25 cellular contexts compared by ENCODE assay signal in the genomic region with DNA sequence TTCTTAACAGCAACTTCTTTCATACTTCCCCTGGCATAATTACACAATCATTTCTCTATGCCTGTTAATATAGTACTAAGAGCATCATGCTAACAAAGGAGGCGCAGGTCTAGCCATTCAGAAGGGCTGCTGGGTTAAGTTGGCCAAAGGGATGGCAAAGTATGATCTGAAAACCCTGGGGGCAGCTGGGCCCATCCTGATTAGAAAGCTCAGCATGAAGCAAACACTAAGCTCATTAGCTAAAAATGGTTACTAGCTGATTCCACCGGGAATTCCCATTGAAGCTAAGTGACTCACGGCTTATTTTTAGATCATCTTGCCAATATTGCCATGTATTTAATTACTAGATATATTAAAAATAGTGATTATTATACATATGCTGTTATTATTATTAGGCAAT. TPM values are rescaled to one million over a fixed set of nuclear protein-coding genes. Genes with fewer than 3 reads are reported as not detected.
DNase-seq lines count a peak whose midpoint lies in the region; TF ChIP-seq lines count a peak whose summit lies in the region.
"Had no signal": no experiment of that assay in that cellular context is flagged by ENCODE, and none has a peak within 500 bp of the region (broad histone marks: within the 10 kb centered on the region; RNA-seq: fewer than 3 reads in every experiment).

No MANE protein-coding gene starts in this region.

- no peaks in the 10 kb centered on the region for H3K36me3 Mint-ChIP-seq in MCF 10A (ENCODE audit: insufficient read depth, unreplicated experiment)
- H3K36me3 Mint-ChIP-seq in neural progenitor cell, result peaks cover 2% of the 10 kb centered on the region
- H3K36me3 Mint-ChIP-seq: IgD-negative memory B cell, mesothelial cell of epicardium had no signal

- H3K4me1 Mint-ChIP-seq in MCF 10A (ENCODE audit: insufficient read depth, unreplicated experiment), result no peaks in the 10 kb centered on the region
- peaks cover 45% of the 10 kb centered on the region for H3K4me1 Mint-ChIP-seq in neural progenitor cell
- H3K4me1 Mint-ChIP-seq: activated T-helper 17 cell treated with anti-CD3 and anti-CD28 coated beads, Interleukin-2, amount 50 U/mL, for 72 hours; central memory CD8-positive, alpha-beta T cell; IgD-negative memory B cell; mesothelial cell of epicardium had no signal

- no peak overlapping the region for H2AFZ ChIP-seq in mammary epithelial cell (ENCODE audit: low read depth, low read length)
- H2AFZ ChIP-seq in neural progenitor cell (replicated peaks), result no peak overlapping the region
- H2AFZ ChIP-seq in osteoblast (ENCODE audit: low read length), result no peak overlapping the region

- CTCF ChIA-PET in mammary epithelial cell (lab: Charles Lee; ENCODE audit: low non-redundant PET), result no interaction called here
- CTCF ChIA-PET in MCF 10A (lab: Yijun Ruan, JAX), result interaction anchor here (0.7 to 0.9 kb wide), 2 partner anchors 89 to 134 kb away, joined by 4 read pairs; no protein-coding TSS in a partner anchor

- H3K4me1 ChIP-seq in mammary epithelial cell (ENCODE audit: insufficient read depth, low read length) (no peaks in the 10 kb centered on the region), HUES48 (ENCODE audit: control insufficient read depth, insufficient read depth, low read length) (peaks cover 8% of the 10 kb centered on the region; the same call in 1 of the 2 replicates), neural progenitor cell (peaks cover 69% of the 10 kb centered on the region), tibial nerve (no peaks in the 10 kb centered on the region), osteoblast (ENCODE audit: insufficient read depth, low read length) (no peaks in the 10 kb centered on the region)
- H3K4me1 ChIP-seq: SJCRH30 had no signal

- H3K79me2 ChIP-seq in mammary epithelial cell (ENCODE audit: insufficient read depth, low read length), result no peaks in the 10 kb centered on the region
- no peaks in the 10 kb centered on the region for H3K79me2 ChIP-seq in neural progenitor cell (ENCODE audit: low read depth)
- H3K79me2 ChIP-seq in osteoblast (ENCODE audit: insufficient read depth, low read length), result no peaks in the 10 kb centered on the region

- H3K9ac ChIP-seq in mammary epithelial cell (ENCODE audit: insufficient read depth, low read length) (no peak overlapping the region), HUES48 (ENCODE audit: low read depth, low read length) (no peak overlapping the region), neural progenitor cell (no peak overlapping the region)

- H3K36me3 ChIP-seq in mammary epithelial cell (ENCODE audit: insufficient read depth, low read length) (no peaks in the 10 kb centered on the region), HUES48 (ENCODE audit: control insufficient read depth, insufficient read depth, low read length) (no peaks in the 10 kb centered on the region), neural progenitor cell (no peaks in the 10 kb centered on the region), tibial nerve (no peaks in the 10 kb centered on the region), osteoblast (ENCODE audit: insufficient read depth, low read length) (no peaks in the 10 kb centered on the region)
- H3K36me3 ChIP-seq: SJCRH30 had no signal

- H3K4me2 ChIP-seq in mammary epithelial cell (ENCODE audit: insufficient read depth, low read depth, low read length), result no peak overlapping the region
- H3K4me2 ChIP-seq in neural progenitor cell, result peak overlapping the region; percentile 45
- H3K4me2 ChIP-seq in osteoblast (ENCODE audit: insufficient read depth, low read length), result no peak overlapping the region

- POLR2A ChIA-PET in MCF 10A (lab: Yijun Ruan, JAX), result interaction anchor here (0.7 kb wide), 1 partner anchor 51 kb away, joined by 3 read pairs; no protein-coding TSS in a partner anchor

- H4K20me1 ChIP-seq in mammary epithelial cell (ENCODE audit: insufficient read depth, low read length), result no peaks in the 10 kb centered on the region
- no peaks in the 10 kb centered on the region for H4K20me1 ChIP-seq in neural progenitor cell (ENCODE audit: low read depth)
- no peaks in the 10 kb centered on the region for H4K20me1 ChIP-seq in osteoblast (ENCODE audit: insufficient read depth, low read length)

- dilution Hi-C loops in mammary epithelial cell (cut with HindIII; ENCODE audit: low sequenced_read_pairs), result no loop called here

- in situ Hi-C loops in mammary epithelial cell (cut with MboI; ENCODE audit: low sequenced_read_pairs in 2 of 2), result no loop called here

- TF ChIP-seq CTCF in mammary epithelial cell (conservative IDR thresholded peaks at IDR 0.05 in 1 of 2, IDR thresholded peaks at IDR 0.05 in 1 of 2; ENCODE audit: extremely low read depth in 1 of 2, insufficient read depth in 1 of 2, low read depth in 1 of 2, low read length in 2 of 2), result no peak
- no peak for TF ChIP-seq CTCF in MCF 10A (IDR thresholded peaks at IDR 0.05; ENCODE audit: unreplicated experiment)
- no peak for TF ChIP-seq CTCF in neural progenitor cell (IDR thresholded peaks at IDR 0.05)
- TF ChIP-seq CTCF in tibial nerve (IDR thresholded peaks at IDR 0.05), result no peak
- TF ChIP-seq CTCF in osteoblast (IDR thresholded peaks at IDR 0.05; ENCODE audit: extremely low read depth, low read depth, low read length), result no peak

- no peak overlapping the region for H3K27ac ChIP-seq in mammary epithelial cell (ENCODE audit: insufficient read depth, low read depth, low read length)
- peak overlapping the region; percentile 39 for H3K27ac ChIP-seq in HUES48 (ENCODE audit: low read depth, low read length)
- no peak overlapping the region for H3K27ac ChIP-seq in neural progenitor cell
- no peak overlapping the region for H3K27ac ChIP-seq in tibial nerve
- H3K27ac ChIP-seq in osteoblast (ENCODE audit: low read depth, low read length), result no peak overlapping the region
- H3K27ac ChIP-seq: SJCRH30 had no signal

- TF ChIP-seq POLR2A in tibial nerve (IDR thresholded peaks at IDR 0.05), result no peak

- no peak for TF ChIP-seq EP300 in tibial nerve (IDR thresholded peaks at IDR 0.05)

- H3K27ac Mint-ChIP-seq in MCF 10A (ENCODE audit: low read depth, unreplicated experiment) (no peak overlapping the region), neural progenitor cell (no peak overlapping the region)
- H3K27ac Mint-ChIP-seq: activated T-helper 17 cell treated with anti-CD3 and anti-CD28 coated beads, Interleukin-2, amount 50 U/mL, for 72 hours; CD4-positive, alpha-beta memory T cell; effector memory CD8-positive, alpha-beta T cell; IgD-negative memory B cell; mesothelial cell of epicardium; T-helper 2 cell treated with Interferon-gamma antibody and Interleukin-4, amounts not matched to agents 5 μg/mL and 100 μg/mL, for 36 hours had no signal

- intact Hi-C loops in mammary epithelial cell (cut with micrococcal nuclease) (no loop called here), MCF 10A (cut with micrococcal nuclease) (no loop called here)

- H3K4me3 ChIP-seq in mammary epithelial cell (replicated peaks in 1 of 3; ENCODE audit: insufficient read depth in 1 of 3, low read depth in 2 of 3, low read length in 3 of 3) (no peak overlapping the region), HUES48 (ENCODE audit: low read depth, low read length) (no peak overlapping the region), neural progenitor cell (no peak overlapping the region), tibial nerve (no peak overlapping the region), osteoblast (ENCODE audit: insufficient read depth, low read length) (no peak overlapping the region)
- H3K4me3 ChIP-seq: SJCRH30 had no signal

- peaks cover 4% of the 10 kb centered on the region for H3K9me3 ChIP-seq in mammary epithelial cell (replicated peaks; ENCODE audit: insufficient read depth, low read length)
- peaks cover 5% of the 10 kb centered on the region; the same call in 1 of the 2 replicates for H3K9me3 ChIP-seq in HUES48 (ENCODE audit: control insufficient read depth, insufficient read depth, low read length)
- no peaks in the 10 kb centered on the region for H3K9me3 ChIP-seq in neural progenitor cell (ENCODE audit: low read depth)
- H3K9me3 ChIP-seq in tibial nerve, result peaks cover 0 to 7% (median 0%) of the 10 kb centered on the region in 4 donors
- H3K9me3 ChIP-seq in osteoblast (ENCODE audit: low read depth, low read length), result no peaks in the 10 kb centered on the region
- H3K9me3 ChIP-seq: SJCRH30 had no signal

- no TSS peak for BruUV-seq in mammary epithelial cell (replicated peaks; lab: Mats Ljungman, UMichigan)
- BruUV-seq in MCF 10A (replicated peaks; lab: Mats Ljungman, UMichigan), result no TSS peak

- H3K27me3 ChIP-seq in mammary epithelial cell (ENCODE audit: insufficient read depth, low read length) (peaks cover 7% of the 10 kb centered on the region), HUES48 (ENCODE audit: control insufficient read depth, insufficient read depth, low read length) (no peaks in the 10 kb centered on the region), neural progenitor cell (no peaks in the 10 kb centered on the region), tibial nerve (no peaks in the 10 kb centered on the region), osteoblast (ENCODE audit: insufficient read depth, low read length) (peaks cover 3% of the 10 kb centered on the region)

- peaks cover 12% of the 10 kb centered on the region for H3F3A ChIP-seq in neural progenitor cell (ENCODE audit: low read depth)

- H3K27me3 Mint-ChIP-seq in MCF 10A (ENCODE audit: insufficient read depth, unreplicated experiment) (peaks cover 65% of the 10 kb centered on the region), neural progenitor cell (ENCODE audit: insufficient read depth, low read depth) (no peaks in the 10 kb centered on the region)

- DNase-seq in mammary epithelial cell, result peak; percentile 6
- DNase-seq in MCF 10A (ENCODE audit: unreplicated experiment), result no peak
- peak; percentile 41 for DNase-seq in dermis blood vessel endothelial cell
- DNase-seq in neural progenitor cell (ENCODE audit: low spot score), result peak; percentile 66
- DNase-seq in EL, result no peak
- DNase-seq in tibial nerve (ENCODE audit: low spot score in 2 of 2), result no peak
- DNase-seq in osteoblast (ENCODE audit: insufficient read length, low spot score, missing footprints), result no peak
- DNase-seq: amygdala; CD4-positive, alpha-beta memory T cell; DND-41; effector memory CD8-positive, alpha-beta T cell; HCEC 1CT; hypothalamus; kidney; NCI-H2029 treated with DMSO at 0.1 percent for 48 hours; SJCRH30; stimulated activated CD4-positive, alpha-beta T cell treated with anti-CD3 and anti-CD28 coated beads, Interleukin-2, amount 100 ng/mL, for 48 hours had no signal

- no peaks in the 10 kb centered on the region for H3K9me3 Mint-ChIP-seq in MCF 10A (ENCODE audit: unreplicated experiment)
- H3K9me3 Mint-ChIP-seq in neural progenitor cell, result peaks cover 18% of the 10 kb centered on the region
- H3K9me3 Mint-ChIP-seq: activated T-helper 17 cell treated with anti-CD3 and anti-CD28 coated beads, Interleukin-2, amount 50 U/mL, for 72 hours had no signal

- WGBS in mammary epithelial cell (ENCODE audit: low coverage, missing lambda C conversion rate), result 5% methylated on average over 3 of the region's 3 CpGs
- 46 to 53% methylated on average over 3 of the region's 3 CpGs for whole genome bisulfite sequencing in tibial nerve, 2 donors

- H3K4me3 Mint-ChIP-seq in MCF 10A (ENCODE audit: unreplicated experiment), result no peak overlapping the region
- H3K4me3 Mint-ChIP-seq in neural progenitor cell, result no peak overlapping the region
- H3K4me3 Mint-ChIP-seq: activated T-helper 17 cell treated with anti-CD3 and anti-CD28 coated beads, Interleukin-2, amount 50 U/mL, for 72 hours; CD4-positive, alpha-beta memory T cell; central memory CD8-positive, alpha-beta T cell; effector memory CD8-positive, alpha-beta T cell; IgD-negative memory B cell; mesothelial cell of epicardium; T-helper 2 cell treated with Interferon-gamma antibody and Interleukin-4, amounts not matched to agents 5 μg/mL and 100 μg/mL, for 36 hours had no signal

RNA-seq across cellular contexts. Expression of a gene that starts 26.0 kb away (rescaled TPM):
- total RNA-seq in mammary epithelial cell (not detected), MCF 10A (2022) (not detected in 2 replicates), dermis blood vessel endothelial cell (not detected in 2 replicates), neural progenitor cell (ENCODE audit: low replicate concordance) (not detected in 2 replicates), tibial nerve (under 1 TPM in 1 of 4 donors, not detected in 3; 0.39 TPM), osteoblast (not detected in 2 replicates)
- polyA plus RNA-seq in mammary epithelial cell, result not detected
- polyA minus RNA-seq in mammary epithelial cell, result not detected
- total RNA-seq: activated T-helper 17 cell treated with anti-CD3 and anti-CD28 coated beads, Interleukin-2, amount 50 U/mL, for 72 hours; CD4-positive, alpha-beta memory T cell; kidney; NCI-H460 had no signal
- polyA plus RNA-seq: AG04450; CD4-positive, alpha-beta memory T cell; IgD-negative memory B cell had no signal

RNA-seq across cellular contexts. Expression of a gene that starts 35.9 kb away (rescaled TPM):
- total RNA-seq in mammary epithelial cell, result 1 to 10 TPM; 1.5 to 3.5 TPM
- polyA plus RNA-seq in mammary epithelial cell, result 1.9 TPM
- not detected for polyA minus RNA-seq in mammary epithelial cell
- total RNA-seq in MCF 10A (2022), result 1.5 and 1.9 TPM in 2 replicates
- not detected in 2 replicates for total RNA-seq in dermis blood vessel endothelial cell
- not detected in 2 replicates for total RNA-seq in neural progenitor cell (ENCODE audit: low replicate concordance)
- 1 to 10 TPM in 1 of 4 donors, not detected in 3; 1.3 TPM for total RNA-seq in tibial nerve
- total RNA-seq in osteoblast, result not detected in 2 replicates
- total RNA-seq: activated T-helper 17 cell treated with anti-CD3 and anti-CD28 coated beads, Interleukin-2, amount 50 U/mL, for 72 hours; CD4-positive, alpha-beta memory T cell; kidney; NCI-H460 had no signal
- polyA plus RNA-seq: AG04450; CD4-positive, alpha-beta memory T cell; IgD-negative memory B cell had no signal

Comparison
In these comparisons a context has a peak if more than half of its experiments do, and no peak if none do; other contexts are left out.
1. DNase-seq: peak in mammary epithelial cell (single experiment), dermis blood vessel endothelial cell (single experiment) and neural progenitor cell (single experiment); none in MCF 10A (single experiment), EL (single experiment), tibial nerve (0 of 2) and osteoblast (single experiment).